8 cellular contexts compared by ENCODE assay signal in genomic region chr12:56299853-56300643, GRCh38. TPM values are rescaled to one million over a fixed set of nuclear protein-coding genes. Genes with fewer than 3 reads are reported as not detected.
A peak's percentile ranks its signal among the peaks of the same experiment; 100 is the strongest.
DNase-seq lines count a peak whose midpoint lies in the region; ATAC-seq, FAIRE-seq and TF ChIP-seq lines count a peak whose summit lies in the region.

Gene CS (minus strand): TSS chr12:56300330. CDS start chr12:56300201, 129 bp downstream.

- peak within 1 kb of the TSS; percentile 79 for H3K27ac ChIP-seq in adipose tissue (ENCODE audit: low read depth, low read length)

- CTCF ChIA-PET in T-cell (lab: Charles Lee): interaction anchor here (1.0 to 1.7 kb wide), 6 partner anchors 25 to 164 kb away, joined by 3 to 4 read pairs (median 4); partner anchors contain the start of genes ANKRD52 (in 1 of the 2), COQ10A (in 1 of the 2) and RNF41 (in 1 of the 2)

- H3K27ac Mint-ChIP-seq in T-cell: peak within 1 kb of the TSS; percentile 92 to 94
- peak within 1 kb of the TSS; percentile 94 for H3K27ac Mint-ChIP-seq in type B pancreatic cell

- H3K27me3 Mint-ChIP-seq in T-cell (no peaks in the 10 kb centered on the region), type B pancreatic cell (no peaks in the 10 kb centered on the region)

- no peak for TF ChIP-seq CTCF in type B pancreatic cell (conservative IDR thresholded peaks at IDR 0.05)

- H3K9me3 Mint-ChIP-seq in T-cell (no peaks in the 10 kb centered on the region), type B pancreatic cell (no peaks in the 10 kb centered on the region)

- H3K4me3 Mint-ChIP-seq in T-cell (peak within 1 kb of the TSS; percentile 91 to 94 (median 92)), type B pancreatic cell (peak within 1 kb of the TSS; percentile 98)

- peaks cover 19% of the 10 kb centered on the region for H3K36me3 Mint-ChIP-seq in T-cell
- peaks cover 10% of the 10 kb centered on the region for H3K36me3 Mint-ChIP-seq in type B pancreatic cell

- ATAC-seq in HG02840 (IDR thresholded peaks at IDR 0.05; ENCODE audit: low FRiP score, unreplicated experiment) (peak; percentile 92), T-cell (replicated peaks in 1 of 4) (peak; percentile 94 to 96 (median 94))

- TF ChIP-seq POLR2A in GM12891 (IDR thresholded peaks at IDR 0.05; ENCODE audit: low read depth, low read length): peak; percentile 48; the same call in 1 of the 2 replicates

- 0 to 1% (median 1%) methylated on average over 62 to 63 of the region's 63 CpGs for WGBS in adipose tissue, 3 donors

- FAIRE-seq in GM12891 (lab: Jason Lieb, UNC): peak; percentile 85

- DNase-seq in GM12891 (ENCODE audit: insufficient read length, low spot score): peak; percentile 85
- DNase-seq in NCI-H1436 treated with DMSO at 0.1 percent for 48 hours (lab: John Stamatoyannopoulos, UW): peak; percentile 86
- peak; percentile 94 to 100 (median 99) for DNase-seq in T-cell
- peak; percentile 100 for DNase-seq in cardiac septum (ENCODE audit: low spot score)
- DNase-seq in pons (ENCODE audit: low spot score): peak; percentile 99
- peak; percentile 98 for DNase-seq in type B pancreatic cell (ENCODE audit: extremely low spot score, unreplicated experiment)

- intact Hi-C loops in cardiac septum (cut with DNase I): loop anchor here (2.0 kb wide), 1 partner anchor 33 kb away; the partner anchor contains the start of gene COQ10A

- H3K4me1 Mint-ChIP-seq in T-cell (peaks cover 59 to 61% (median 59%) of the 10 kb centered on the region in 3 donors), type B pancreatic cell (ENCODE audit: unreplicated experiment) (peaks cover 38% of the 10 kb centered on the region)

- POLR2A ChIA-PET in T-cell (lab: Charles Lee): interaction anchor here in 1 of 2 donors (1.0 kb wide), 1 partner anchor 60 kb away, joined by 6 read pairs; the partner anchor contains the start of gene STAT2

TF ChIP-seq in GM12891, 5 proteins besides CTCF, POLR2A, EP300 and RAD21:
- TF ChIP-seq PAX5 (IDR thresholded peaks at IDR 0.05; ENCODE audit: insufficient read depth, low read length, severe bottlenecking): peak; percentile 19
- peak; percentile 81 for TF ChIP-seq TAF1 (IDR thresholded peaks at IDR 0.05; ENCODE audit: low read depth, low read length)
- TF ChIP-seq POLR2AphosphoS5 (IDR thresholded peaks at IDR 0.05; ENCODE audit: low read depth, low read length): peak; percentile 74
- TF ChIP-seq POU2F2 (IDR thresholded peaks at IDR 0.05; ENCODE audit: low read depth, low read length): no peak
- TF ChIP-seq SPI1 (IDR thresholded peaks at IDR 0.05; ENCODE audit: low read depth, low read length): no peak

RNA-seq across cellular contexts. Expression of gene CS, which starts in this region (rescaled TPM):
- 103 TPM for polyA plus RNA-seq in GM12891 (2012; ENCODE audit: low read depth, missing spikeins)
- total RNA-seq in T-cell (100 to 1,000 TPM; 135 to 166 (median 159) TPM), cardiac septum (570 TPM), type B pancreatic cell (ENCODE audit: low replicate concordance) (278 and 290 TPM in 2 replicates)
- polyA plus RNA-seq in adipose tissue: 100 to 1,000 TPM in 1 of 3 donors, 10 to 100 TPM in 2; 82.8 to 289 (median 83.0) TPM

Comparison
In these comparisons a context has a peak if more than half of its experiments do, and no peak if none do; other contexts are left out.
1. Peak in every context shown above with its lines: DNase-seq, ATAC-seq and H3K27ac ChIP-seq.